In genomic region chr9:129885670-129886106, GRCh38 we compare ENCODE assay signal across 8 cellular contexts. TPM values are rescaled to one million over a fixed set of nuclear protein-coding genes. Genes with fewer than 3 reads are reported as not detected.
A peak's percentile ranks its signal among the peaks of the same experiment; 100 is the strongest.
DNase-seq lines count a peak whose midpoint lies in the region; ATAC-seq and TF ChIP-seq lines count a peak whose summit lies in the region.

No MANE protein-coding gene starts in this region.

- peak overlapping the region; percentile 60; the same call in 1 of the 2 replicates for H3K9ac ChIP-seq in OCI-LY1 (ENCODE audit: low read length)

- H4K20me1 ChIP-seq in OCI-LY1 (ENCODE audit: insufficient read depth, low read length) = no peaks in the 10 kb centered on the region

- H3K36me3 ChIP-seq in OCI-LY1 (ENCODE audit: insufficient read depth, low read length) = no peaks in the 10 kb centered on the region
- H3K36me3 ChIP-seq in mucosa of descending colon (ENCODE audit: low read depth) = no peaks in the 10 kb centered on the region

- H3F3A ChIP-seq in OCI-LY1 (ENCODE audit: insufficient read depth, low read length) = 0 out of 2 replicates have a peak, but pooled peaks cover 4% of the 10 kb centered on the region

- peak; percentile 81 for TF ChIP-seq CTCF in OCI-LY1 (IDR thresholded peaks at IDR 0.05; ENCODE audit: low read length)
- peak; percentile 77 for TF ChIP-seq CTCF in epithelial cell of esophagus (IDR thresholded peaks at IDR 0.05; ENCODE audit: insufficient read depth, low read depth, low read length, missing control alignments)
- peak; percentile 97 for TF ChIP-seq CTCF in mucosa of descending colon (IDR thresholded peaks at IDR 0.05)

- intact Hi-C loops in mucosa of descending colon (cut with DNase I, micrococcal nuclease) = loop anchor here in 1 of 2 donors (5.0 kb wide), 1 partner anchor 157 kb away; the partner anchor contains the start of gene FNBP1

- peak; percentile 88 for DNase-seq in NK-92 treated with Interleukin-12 subunit alpha and Interleukin-12 subunit beta, amount 100 ng/mL, for 24 hours (lab: John Stamatoyannopoulos, UW)
- DNase-seq in NK-92 (lab: John Stamatoyannopoulos, UW; ENCODE audit: unreplicated experiment) (no peak), activated T-cell treated with anti-CD3 and anti-CD28 coated beads for 1 hour (ENCODE audit: low read depth) (peak; percentile 81), epithelial cell of esophagus (ENCODE audit: low read depth) (peak; percentile 96), mucosa of descending colon (peak; percentile 94 to 98 (median 97))
- peak; percentile 85 to 88 for DNase-seq in stimulated activated CD8-positive, alpha-beta memory T cell treated with anti-CD3 and anti-CD28 coated beads, Interleukin-2, amount 100 ng/mL, for 1 hour (ENCODE audit: low read depth in 2 of 2)

- H3K4me1 ChIP-seq in OCI-LY1 (ENCODE audit: insufficient read depth, low read length, severe bottlenecking) (peaks cover 63% of the 10 kb centered on the region), mucosa of descending colon (ENCODE audit: low read depth) (peaks cover 24% of the 10 kb centered on the region)

- peak overlapping the region; percentile 91 for H3K27ac ChIP-seq in OCI-LY1 (ENCODE audit: low read depth, low read length, poor library complexity, severe bottlenecking)

- H3K4me3 ChIP-seq in OCI-LY1 (ENCODE audit: low read depth, low read length, poor library complexity, severe bottlenecking) (peak overlapping the region; percentile 57), epithelial cell of esophagus (ENCODE audit: low read length) (peak overlapping the region; percentile 40), mucosa of descending colon (peak overlapping the region; percentile 7)

- H3K9me3 ChIP-seq in OCI-LY1 (ENCODE audit: low read length) (no peaks in the 10 kb centered on the region), mucosa of descending colon (no peaks in the 10 kb centered on the region)

- H2AFZ ChIP-seq in OCI-LY1 (ENCODE audit: low read length) = no peak overlapping the region

- ATAC-seq in HG03565 (IDR thresholded peaks at IDR 0.05; ENCODE audit: unreplicated experiment) = peak; percentile 17
- peak; percentile 85 for ATAC-seq in mucosa of descending colon

- peak overlapping the region; percentile 67 for H3K4me2 ChIP-seq in OCI-LY1 (ENCODE audit: low read length)

- H3K79me2 ChIP-seq in OCI-LY1 (ENCODE audit: insufficient read depth, low read length) = no peaks in the 10 kb centered on the region

- H3K27me3 ChIP-seq in OCI-LY1 (ENCODE audit: insufficient read depth, low read length) = no peaks in the 10 kb centered on the region

- H3K9me2 ChIP-seq in OCI-LY1 (ENCODE audit: low read depth, low read length) = no peaks in the 10 kb centered on the region

RNA-seq across cellular contexts. Expression of gene USP20, which starts 50.4 kb away (rescaled TPM):
- total RNA-seq in mucosa of descending colon = 10 to 100 TPM; 20.2 to 32.3 (median 22.9) TPM

RNA-seq across cellular contexts. Expression of gene C9orf78, which starts 50.6 kb away (rescaled TPM):
- total RNA-seq in mucosa of descending colon = 10 to 100 TPM; 35.1 to 47.5 (median 37.3) TPM

Comparison
In these comparisons a context has a peak if more than half of its experiments do, and no peak if none do; other contexts are left out.
1. H3K4me3 ChIP-seq: peak in every context shown above with its lines; median percentile 57 in OCI-LY1; 40 in epithelial cell of esophagus; 7 in mucosa of descending colon.